ENCODE assay signal across 20 cellular contexts in the genomic region with DNA sequence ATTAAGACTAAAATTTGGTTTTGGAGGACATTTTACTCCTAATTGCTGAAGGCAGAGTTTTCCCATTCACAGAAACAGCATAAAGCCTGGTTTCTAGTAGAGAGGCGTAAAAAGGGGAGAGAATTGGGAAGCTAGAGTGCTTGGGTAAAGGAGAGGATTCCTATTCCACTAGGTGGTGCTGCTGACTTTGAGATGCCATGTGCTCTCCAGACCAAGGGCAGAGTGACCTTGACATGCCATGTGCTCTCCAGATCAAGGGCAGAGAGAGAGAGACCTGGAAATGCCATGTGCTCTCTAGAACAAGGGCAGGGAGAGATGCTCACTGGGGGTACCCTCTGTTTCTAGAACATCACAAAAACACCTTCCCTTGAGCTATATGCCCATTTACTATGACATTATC.
A peak's percentile ranks its signal among the peaks of the same experiment; 100 is the strongest.
DNase-seq lines count a peak whose midpoint lies in the region; ATAC-seq, FAIRE-seq and TF ChIP-seq lines count a peak whose summit lies in the region.
"Had no signal": no experiment of that assay in that cellular context is flagged by ENCODE, and none has a peak within 500 bp of the region (broad histone marks: within the 10 kb centered on the region; RNA-seq: fewer than 3 reads in every experiment).

No MANE protein-coding gene starts in this region.

- H3K27me3 Mint-ChIP-seq in stimulated activated naive CD8-positive, alpha-beta T cell treated with anti-CD3 and anti-CD28 coated beads, Interleukin-15, amount 100 ng/mL, for 72 hours: no peaks in the 10 kb centered on the region
- H3K27me3 Mint-ChIP-seq: activated naive CD8-positive, alpha-beta T cell treated with anti-CD3 and anti-CD28 coated beads, Interleukin-2, amount 10 ng/mL, durations not matched to agents 7 days and 5 days had no signal

- no peaks in the 10 kb centered on the region for H4K20me1 ChIP-seq in HCT116 (ENCODE audit: insufficient read depth)

- H3K9me3 ChIP-seq in HCT116 (ENCODE audit: control insufficient read depth in 1 of 2, insufficient read depth in 1 of 2, low read depth in 1 of 2, low read length in 2 of 2): peaks cover 0 to 14% of the 10 kb centered on the region in 2 experiments; a peak in 1 of 4 replicates

- BruUV-seq in HCT116 (replicated peaks; lab: Mats Ljungman, UMichigan): no TSS peak

- no peaks in the 10 kb centered on the region for H3K4me1 Mint-ChIP-seq in stimulated activated naive CD8-positive, alpha-beta T cell treated with anti-CD3 and anti-CD28 coated beads, Interleukin-15, amount 100 ng/mL, for 72 hours
- H3K4me1 Mint-ChIP-seq: activated naive CD8-positive, alpha-beta T cell treated with anti-CD3 and anti-CD28 coated beads, Interleukin-2, amount 10 ng/mL, durations not matched to agents 7 days and 5 days had no signal

- H3K27ac Mint-ChIP-seq in stimulated activated naive CD8-positive, alpha-beta T cell treated with anti-CD3 and anti-CD28 coated beads, Interleukin-15, amount 100 ng/mL, for 72 hours: no peak overlapping the region
- H3K27ac Mint-ChIP-seq: activated naive CD8-positive, alpha-beta T cell treated with anti-CD3 and anti-CD28 coated beads, Interleukin-2, amount 10 ng/mL, durations not matched to agents 7 days and 5 days had no signal

- peaks cover 19 to 37% of the 10 kb centered on the region in 2 donors for H3K9me3 Mint-ChIP-seq in stimulated activated naive CD8-positive, alpha-beta T cell treated with anti-CD3 and anti-CD28 coated beads, Interleukin-15, amount 100 ng/mL, for 72 hours

- peak; percentile 31 for DNase-seq in COLO829 (ENCODE audit: low spot score)
- no peak for DNase-seq in HCT116 (ENCODE audit: low read depth, low spot score)
- DNase-seq in OCI-M1 (lab: John Stamatoyannopoulos, UW): peak; percentile 22
- peak; percentile 23 for DNase-seq in iPS DF 19.7 (ENCODE audit: low read depth, low spot score)
- no peak for DNase-seq in NCI-H526 treated with DMSO at 0.1 percent for 48 hours (lab: John Stamatoyannopoulos, UW)
- DNase-seq in GM19239 (ENCODE audit: insufficient read length, low spot score): no peak
- no peak for DNase-seq in stimulated activated naive CD8-positive, alpha-beta T cell treated with anti-CD3 and anti-CD28 coated beads, Interleukin-15, amount 100 ng/mL, for 72 hours
- no peak for DNase-seq in retina
- DNase-seq: activated naive CD8-positive, alpha-beta T cell treated with anti-CD3 and anti-CD28 coated beads, Interleukin-2, amount 10 ng/mL, durations not matched to agents 7 days and 5 days; activated T-cell treated with anti-CD3 and anti-CD28 coated beads, Interleukin-2, amount 50 U/mL, for 48 hours; AML-193; DMS79; effector CD4-positive, alpha-beta T cell; HCEC 1CT; left ventricle myocardium superior; NCI-H1417; substantia nigra had no signal

- no peak for ATAC-seq in HCT116
- no peak for ATAC-seq in stimulated activated naive CD8-positive, alpha-beta T cell treated with anti-CD3 and anti-CD28 coated beads, Interleukin-15, amount 100 ng/mL, for 72 hours
- ATAC-seq: left ventricle myocardium superior had no signal

- no peaks in the 10 kb centered on the region for H3K36me3 ChIP-seq in HCT116 (ENCODE audit: control insufficient read depth in 1 of 2, insufficient read depth in 2 of 2, low read length in 2 of 2)

- no peaks in the 10 kb centered on the region for H3K4me1 ChIP-seq in HCT116 (ENCODE audit: control insufficient read depth in 1 of 2, insufficient read depth in 2 of 2, low read length in 2 of 2)
- H3K4me1 ChIP-seq: parathyroid adenoma had no signal

- CTCF ChIA-PET in HCT116 (lab: Charles Lee): interaction anchor here (1.1 kb wide), 1 partner anchor 252 kb away, joined by 3 read pairs; no protein-coding TSS in a partner anchor

- peak; percentile 30 for TF ChIP-seq RAD21 in HCT116 (IDR thresholded peaks at IDR 0.05; ENCODE audit: low read depth)

- RAD21 ChIA-PET in HCT116 (lab: Charles Lee; ENCODE audit: low non-redundant PET in 1 of 2, low total read pairs in 2 of 2, uncharacterized antibody in 2 of 2, unreplicated experiment in 2 of 2): no interaction called here

- H3K27me3 ChIP-seq in HCT116 (ENCODE audit: insufficient read depth, low read length): no peaks in the 10 kb centered on the region

- H3K4me3 Mint-ChIP-seq in stimulated activated naive CD8-positive, alpha-beta T cell treated with anti-CD3 and anti-CD28 coated beads, Interleukin-15, amount 100 ng/mL, for 72 hours: no peak overlapping the region
- H3K4me3 Mint-ChIP-seq: activated naive CD8-positive, alpha-beta T cell treated with anti-CD3 and anti-CD28 coated beads, Interleukin-2, amount 10 ng/mL, durations not matched to agents 7 days and 5 days had no signal

- no peak for FAIRE-seq in GM19239 (lab: Jason Lieb, UNC)
- FAIRE-seq: GM12892, TTC549 had no signal

- H3K9ac ChIP-seq in HCT116 (ENCODE audit: low read length): no peak overlapping the region
- H3K9ac ChIP-seq: parathyroid adenoma had no signal

- POLR2A ChIA-PET in HCT116 (lab: Charles Lee): no interaction called here

- no peak overlapping the region for H3K4me2 ChIP-seq in HCT116 (ENCODE audit: low read length)

- H3K79me2 ChIP-seq in HCT116 (ENCODE audit: insufficient read depth, low read length): no peaks in the 10 kb centered on the region
- H3K79me2 ChIP-seq: parathyroid adenoma had no signal

- TF ChIP-seq POLR2A in HCT116 (IDR thresholded peaks at IDR 0.05; ENCODE audit: borderline replicate concordance, extremely low read depth, insufficient read depth, insufficient read length): no peak

- no peak overlapping the region for H2AFZ ChIP-seq in HCT116 (ENCODE audit: low read depth, low read length, poor library complexity, severe bottlenecking)
- H2AFZ ChIP-seq: parathyroid adenoma had no signal

- H3K9me2 ChIP-seq in HCT116 (ENCODE audit: insufficient read depth): no peaks in the 10 kb centered on the region; the same call in 1 of the 2 replicates

- no peak overlapping the region for H3K4me3 ChIP-seq in HCT116 (replicated peaks in 1 of 2; ENCODE audit: low read depth in 1 of 2, low read length in 2 of 2)

- TF ChIP-seq CTCF in HCT116 (IDR thresholded peaks at IDR 0.05 in 2 of 3, conservative IDR thresholded peaks at IDR 0.05 in 1 of 3; ENCODE audit: borderline replicate concordance in 1 of 3, insufficient read depth in 1 of 3, low read depth in 2 of 3, low read length in 2 of 3): peak in 2 of 3 experiments; percentile 26 to 41; a peak in 3 of 6 replicates

- no peak overlapping the region for H3K27ac ChIP-seq in HCT116 (ENCODE audit: low read depth, low read length)
- H3K27ac ChIP-seq: parathyroid adenoma had no signal

- intact Hi-C loops in HCT116 (cut with micrococcal nuclease): no loop called here

TF ChIP-seq in HCT116, 20 proteins besides CTCF, POLR2A, EP300 and RAD21:
- no peak for TF ChIP-seq ELF1 (IDR thresholded peaks at IDR 0.05; ENCODE audit: borderline replicate concordance, low read depth)
- TF ChIP-seq, protein P1, sequence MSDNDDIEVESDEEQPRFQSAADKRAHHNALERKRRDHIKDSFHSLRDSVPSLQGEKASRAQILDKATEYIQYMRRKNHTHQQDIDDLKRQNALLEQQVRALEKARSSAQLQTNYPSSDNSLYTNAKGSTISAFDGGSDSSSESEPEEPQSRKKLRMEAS (IDR thresholded peaks at IDR 0.05): peak; percentile 42; the same call in 1 of the 2 replicates

Comparison
In these comparisons a context has a peak if more than half of its experiments do, and no peak if none do; other contexts are left out.
1. DNase-seq: peak in COLO829 (single experiment), OCI-M1 (single experiment) and iPS DF 19.7 (single experiment); none in HCT116 (single experiment), NCI-H526 treated with DMSO at 0.1 percent for 48 hours (single experiment), GM19239 (single experiment), stimulated activated naive CD8-positive, alpha-beta T cell treated with anti-CD3 and anti-CD28 coated beads, Interleukin-15, amount 100 ng/mL, for 72 hours (0 of 2) and retina (single experiment).